Comparison of ENCODE assay signal across 9 cellular contexts in the genomic region with DNA sequence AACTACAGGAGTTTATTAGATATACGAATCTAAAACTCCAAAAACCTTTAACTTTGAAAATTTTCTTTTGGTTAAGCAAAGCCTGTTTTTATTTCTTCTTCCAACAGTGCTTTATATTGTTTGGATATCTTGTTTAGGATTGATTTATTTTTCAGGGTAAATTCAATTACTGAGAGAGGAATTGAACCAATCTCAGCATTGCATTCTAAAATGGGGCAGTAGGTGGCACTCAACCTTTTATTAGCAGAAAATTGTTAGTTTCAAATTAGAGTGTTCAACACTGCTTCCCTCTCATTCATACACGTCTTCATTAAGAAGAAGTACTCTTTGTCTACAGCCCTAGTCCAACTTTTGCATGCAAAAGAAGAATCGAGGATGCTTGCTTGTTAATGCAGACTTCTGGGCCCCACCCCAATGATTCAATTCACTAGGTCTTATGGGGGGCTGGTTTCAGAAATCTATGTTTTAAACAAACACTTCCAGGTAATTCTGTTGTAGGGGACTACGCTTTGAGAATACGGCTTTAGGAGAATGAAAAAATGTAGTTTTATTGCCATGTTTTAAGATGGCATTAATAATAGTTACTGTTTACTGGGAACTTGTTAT. TPM values are rescaled to one million over a fixed set of nuclear protein-coding genes. Genes with fewer than 3 reads are reported as not detected.
A peak's percentile ranks its signal among the peaks of the same experiment; 100 is the strongest.
DNase-seq lines count a peak whose midpoint lies in the region; ATAC-seq and TF ChIP-seq lines count a peak whose summit lies in the region.
"Had no signal": no experiment of that assay in that cellular context is flagged by ENCODE, and none has a peak within 500 bp of the region (broad histone marks: within the 10 kb centered on the region; RNA-seq: fewer than 3 reads in every experiment).

No MANE protein-coding gene starts in this region.

- ATAC-seq in right cardiac atrium: no peak

- peaks cover 28% of the 10 kb centered on the region for H3K4me1 ChIP-seq in A673 (ENCODE audit: insufficient read depth, low read length, poor library complexity, severe bottlenecking)
- H3K4me1 ChIP-seq in right cardiac atrium (ENCODE audit: control insufficient read depth, insufficient read depth, low read length): peaks cover 3% of the 10 kb centered on the region

- H3K27ac ChIP-seq in A673 (ENCODE audit: low read depth, low read length, poor library complexity, severe bottlenecking) (peak overlapping the region; percentile 71), right cardiac atrium (ENCODE audit: low read length) (no peak overlapping the region)

- POLR2A ChIA-PET in A673 (lab: Charles Lee; ENCODE audit: low non-redundant PET): no interaction called here

- BruUV-seq in A673 (replicated peaks; lab: Mats Ljungman, UMichigan): no TSS peak

- H3K36me3 ChIP-seq in A673 (ENCODE audit: insufficient read depth, low read length, poor library complexity, severe bottlenecking): peaks cover 10% of the 10 kb centered on the region

- H3K9me3 ChIP-seq in A673 (ENCODE audit: low read depth, low read length, poor library complexity, severe bottlenecking): no peaks in the 10 kb centered on the region
- H3K9me3 ChIP-seq in right cardiac atrium (ENCODE audit: control insufficient read depth, low read length): no peaks in the 10 kb centered on the region

- H3K4me3 ChIP-seq in A673 (ENCODE audit: low read depth, low read length, poor library complexity, severe bottlenecking) (no peak overlapping the region), right cardiac atrium (ENCODE audit: low read length) (peak overlapping the region; percentile 40)

- WGBS in right cardiac atrium: 65% methylated on average over 5 of the region's 5 CpGs

- CTCF ChIA-PET in A673 (lab: Charles Lee): interaction anchor here (1.4 kb wide), 1 partner anchor 37 kb away, joined by 4 read pairs; no protein-coding TSS in a partner anchor

- peak; percentile 40 for DNase-seq in A673 (ENCODE audit: low spot score)
- no peak for DNase-seq in GM13977 (ENCODE audit: low spot score)
- DNase-seq in SK-MEL-5 (ENCODE audit: low read depth, low spot score): peak; percentile 32
- no peak for DNase-seq in right cardiac atrium
- DNase-seq in NCI-H2171 (lab: John Stamatoyannopoulos, UW): no peak
- DNase-seq in dedifferentiated amniotic fluid mesenchymal stem cell (ENCODE audit: extremely low spot score): no peak
- DNase-seq in NCI-H2029 (lab: John Stamatoyannopoulos, UW): no peak
- DNase-seq in DMS79 (lab: John Stamatoyannopoulos, UW): no peak

- H3K27me3 ChIP-seq in A673 (replicated peaks; ENCODE audit: insufficient read depth, low read depth, low read length, poor library complexity) (no peaks in the 10 kb centered on the region), right cardiac atrium (ENCODE audit: control insufficient read depth, insufficient read depth) (no peaks in the 10 kb centered on the region)

- TF ChIP-seq CTCF in A673 (conservative IDR thresholded peaks at IDR 0.05; ENCODE audit: low read depth, low read length) (peak; percentile 67), GM13977 (IDR thresholded peaks at IDR 0.05; ENCODE audit: extremely low read depth, insufficient read depth, missing control alignments) (peak; percentile 47)

- in situ Hi-C loops in GM13977 (cut with MboI; ENCODE audit: low pct_unique_long_range_greater_than_20kb, low sequenced_read_pairs, unreplicated experiment): no loop called here
- in situ Hi-C loops in SK-MEL-5 (cut with HindIII; ENCODE audit: low pct_unique_long_range_greater_than_20kb, low sequenced_read_pairs): no loop called here

- intact Hi-C loops in A673 (cut with micrococcal nuclease; ENCODE audit: unreplicated experiment): no loop called here
- intact Hi-C loops in right cardiac atrium (cut with DNase I): no loop called here

RNA-seq across cellular contexts. Expression of gene MRPL22, which starts 26.6 kb away (rescaled TPM):
- total RNA-seq in A673 (2021) (143 and 147 TPM in 2 replicates), right cardiac atrium (10 to 100 TPM; 51.5 to 69.7 (median 59.1) TPM)
- 23.8 and 24.7 TPM in 2 replicates for total RNA-seq in SK-MEL-5 (2014; rRNA removed; shearing (Covaris generic))
- 29.0 and 34.7 TPM in 2 replicates for polyA plus RNA-seq in SK-MEL-5 (2015; cell fraction: cytosol; rRNA removed)
- polyA plus RNA-seq in SK-MEL-5 (2015; cell fraction: nucleus; rRNA removed): 12.8 and 19.3 TPM in 2 replicates
- 87.4 TPM for polyA plus RNA-seq in right cardiac atrium

RNA-seq across cellular contexts. Expression of gene GEMIN5, which starts 29.5 kb away (rescaled TPM):
- total RNA-seq in A673 (2021) (42.5 and 50.6 TPM in 2 replicates), right cardiac atrium (10 to 100 TPM; 13.2 to 14.4 (median 13.9) TPM)
- total RNA-seq in SK-MEL-5 (2014; rRNA removed; shearing (Covaris generic)): 20.2 and 21.8 TPM in 2 replicates
- polyA plus RNA-seq in SK-MEL-5 (2015; cell fraction: cytosol; rRNA removed): 18.9 and 21.6 TPM in 2 replicates
- polyA plus RNA-seq in SK-MEL-5 (2015; cell fraction: nucleus; rRNA removed): 11.3 and 13.3 TPM in 2 replicates
- 5.1 TPM for polyA plus RNA-seq in right cardiac atrium

RNA-seq across cellular contexts. Expression of gene KIF4B, which starts 46.0 kb away (rescaled TPM):
- total RNA-seq in A673 (2021) (0.77 and 0.79 TPM in 2 replicates), right cardiac atrium (under 1 TPM in 1 of 4 donors, not detected in 3; 0.08 TPM)
- not detected in 2 replicates for total RNA-seq in SK-MEL-5 (2014; rRNA removed; shearing (Covaris generic))
- not detected in 2 replicates for polyA plus RNA-seq in SK-MEL-5 (2015; cell fraction: cytosol; rRNA removed)
- not detected in 2 replicates for polyA plus RNA-seq in SK-MEL-5 (2015; cell fraction: nucleus; rRNA removed)
- not detected for polyA plus RNA-seq in right cardiac atrium
- polyA plus RNA-seq: adipose tissue had no signal

Comparison
In these comparisons a context has a peak if more than half of its experiments do, and no peak if none do; other contexts are left out.
1. DNase-seq: peak in A673 (single experiment) and SK-MEL-5 (single experiment); none in GM13977 (single experiment), right cardiac atrium (0 of 3), NCI-H2171 (single experiment), dedifferentiated amniotic fluid mesenchymal stem cell (single experiment), NCI-H2029 (single experiment) and DMS79 (single experiment).